ENCODE assay signal across 1 cellular context in the genomic region with DNA sequence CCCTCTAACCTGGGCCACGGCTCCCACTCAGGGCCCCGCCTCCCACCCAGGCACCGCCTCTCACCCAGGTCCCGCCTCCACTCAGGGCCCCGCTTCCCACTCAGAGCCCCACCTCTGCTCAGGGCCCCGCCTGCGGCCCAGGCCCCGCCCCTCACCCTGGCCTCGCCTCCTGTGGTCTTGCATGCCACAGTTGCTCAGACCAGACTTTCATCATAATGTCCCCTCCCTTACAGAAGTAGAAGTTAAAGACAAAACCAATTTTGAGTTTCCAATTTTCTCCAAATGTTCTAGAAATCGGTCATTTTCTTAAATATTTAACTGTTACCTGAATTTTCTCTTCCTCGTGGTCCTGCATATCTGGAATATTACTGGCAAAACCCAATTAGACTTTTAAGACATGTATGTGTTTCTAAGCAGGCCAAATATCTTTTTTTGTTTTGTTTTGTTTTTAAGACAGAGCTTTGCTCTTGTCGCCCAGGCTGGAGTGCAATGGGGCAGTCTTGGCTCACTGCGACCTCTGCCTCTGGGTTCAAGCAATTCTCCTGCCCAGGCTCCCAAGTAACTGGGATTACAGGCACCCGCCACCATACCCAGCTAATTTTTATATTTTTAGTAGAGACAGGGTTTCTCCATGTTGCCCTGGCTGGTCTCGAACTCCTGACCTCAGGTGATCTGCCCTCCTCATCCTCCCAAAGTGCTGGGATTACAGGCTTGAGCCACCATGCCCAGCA.
A peak's percentile ranks its signal among the peaks of the same experiment; 100 is the strongest.
TF ChIP-seq lines count a peak whose summit lies in the region.
"Not testable (repeated sequence)": the region's sequence is repeated elsewhere in the genome, so short reads cannot be mapped to it uniquely, and the experiment has no call there.

No MANE protein-coding gene starts in this region.

TF ChIP-seq in K562, 482 proteins besides CTCF, POLR2A, EP300 and RAD21 (continued from another document):
- TF ChIP-seq, protein P1, sequence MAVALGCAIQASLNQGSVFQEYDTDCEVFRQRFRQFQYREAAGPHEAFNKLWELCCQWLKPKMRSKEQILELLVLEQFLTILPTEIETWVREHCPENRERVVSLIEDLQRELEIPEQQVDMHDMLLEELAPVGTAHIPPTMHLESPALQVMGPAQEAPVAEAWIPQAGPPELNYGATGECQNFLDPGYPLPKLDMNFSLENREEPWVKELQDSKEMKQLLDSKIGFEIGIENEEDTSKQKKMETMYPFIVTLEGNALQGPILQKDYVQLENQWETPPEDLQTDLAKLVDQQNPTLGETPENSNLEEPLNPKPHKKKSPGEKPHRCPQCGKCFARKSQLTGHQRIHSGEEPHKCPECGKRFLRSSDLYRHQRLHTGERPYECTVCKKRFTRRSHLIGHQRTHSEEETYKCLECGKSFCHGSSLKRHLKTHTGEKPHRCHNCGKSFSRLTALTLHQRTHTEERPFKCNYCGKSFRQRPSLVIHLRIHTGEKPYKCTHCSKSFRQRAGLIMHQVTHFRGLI (CRISPR knock-in tag; IDR thresholded peaks at IDR 0.05): 0 out of 2 replicates have a peak, but pooled peaks have one; percentile 15
- TF ChIP-seq, protein P2, sequence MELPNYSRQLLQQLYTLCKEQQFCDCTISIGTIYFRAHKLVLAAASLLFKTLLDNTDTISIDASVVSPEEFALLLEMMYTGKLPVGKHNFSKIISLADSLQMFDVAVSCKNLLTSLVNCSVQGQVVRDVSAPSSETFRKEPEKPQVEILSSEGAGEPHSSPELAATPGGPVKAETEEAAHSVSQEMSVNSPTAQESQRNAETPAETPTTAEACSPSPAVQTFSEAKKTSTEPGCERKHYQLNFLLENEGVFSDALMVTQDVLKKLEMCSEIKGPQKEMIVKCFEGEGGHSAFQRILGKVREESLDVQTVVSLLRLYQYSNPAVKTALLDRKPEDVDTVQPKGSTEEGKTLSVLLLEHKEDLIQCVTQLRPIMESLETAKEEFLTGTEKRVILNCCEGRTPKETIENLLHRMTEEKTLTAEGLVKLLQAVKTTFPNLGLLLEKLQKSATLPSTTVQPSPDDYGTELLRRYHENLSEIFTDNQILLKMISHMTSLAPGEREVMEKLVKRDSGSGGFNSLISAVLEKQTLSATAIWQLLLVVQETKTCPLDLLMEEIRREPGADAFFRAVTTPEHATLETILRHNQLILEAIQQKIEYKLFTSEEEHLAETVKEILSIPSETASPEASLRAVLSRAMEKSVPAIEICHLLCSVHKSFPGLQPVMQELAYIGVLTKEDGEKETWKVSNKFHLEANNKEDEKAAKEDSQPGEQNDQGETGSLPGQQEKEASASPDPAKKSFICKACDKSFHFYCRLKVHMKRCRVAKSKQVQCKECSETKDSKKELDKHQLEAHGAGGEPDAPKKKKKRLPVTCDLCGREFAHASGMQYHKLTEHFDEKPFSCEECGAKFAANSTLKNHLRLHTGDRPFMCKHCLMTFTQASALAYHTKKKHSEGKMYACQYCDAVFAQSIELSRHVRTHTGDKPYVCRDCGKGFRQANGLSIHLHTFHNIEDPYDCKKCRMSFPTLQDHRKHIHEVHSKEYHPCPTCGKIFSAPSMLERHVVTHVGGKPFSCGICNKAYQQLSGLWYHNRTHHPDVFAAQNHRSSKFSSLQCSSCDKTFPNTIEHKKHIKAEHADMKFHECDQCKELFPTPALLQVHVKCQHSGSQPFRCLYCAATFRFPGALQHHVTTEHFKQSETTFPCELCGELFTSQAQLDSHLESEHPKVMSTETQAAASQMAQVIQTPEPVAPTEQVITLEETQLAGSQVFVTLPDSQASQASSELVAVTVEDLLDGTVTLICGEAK (IDR thresholded peaks at IDR 0.05): peak; percentile 63
- TF ChIP-seq, protein P2 (CRISPR knock-in tag; IDR thresholded peaks at IDR 0.05): not testable (repeated sequence)
- TF ChIP-seq ZNF239 (CRISPR knock-in tag; IDR thresholded peaks at IDR 0.05): 0 out of 2 replicates have a peak, but pooled peaks have one; percentile 21
- peak; percentile 43; the same call in 1 of the 2 replicates for TF ChIP-seq DPF2 (IDR thresholded peaks at IDR 0.05)
- peak; percentile 62 for TF ChIP-seq HMGN3 (IDR thresholded peaks at IDR 0.05; ENCODE audit: borderline replicate concordance, extremely low read depth, insufficient read length, low read depth, low read length)
- TF ChIP-seq CREM (IDR thresholded peaks at IDR 0.05; ENCODE audit: low read depth): peak; percentile 13; the same call in 1 of the 2 replicates
- 0 out of 2 replicates have a peak, but pooled peaks have one; percentile 28 for TF ChIP-seq NCOA6 (IDR thresholded peaks at IDR 0.05)
- TF ChIP-seq TEAD4 (IDR thresholded peaks at IDR 0.05; ENCODE audit: low read length): 0 out of 2 replicates have a peak, but pooled peaks have one; percentile 19
- TF ChIP-seq TEAD4 (CRISPR knock-in tag; IDR thresholded peaks at IDR 0.05; ENCODE audit: borderline replicate concordance): not testable (repeated sequence)
- peak; percentile 73 to 74 for TF ChIP-seq NRF1 (conservative IDR thresholded peaks at IDR 0.05 in 1 of 2, IDR thresholded peaks at IDR 0.05 in 1 of 2)
- TF ChIP-seq EP400 (IDR thresholded peaks at IDR 0.05): peak; percentile 50; the same call in 1 of the 2 replicates
- peak; percentile 69 for TF ChIP-seq EGR1 (conservative IDR thresholded peaks at IDR 0.05)
- peak; percentile 13; the same call in 1 of the 2 replicates for TF ChIP-seq ARID1B (IDR thresholded peaks at IDR 0.05)
- peak; percentile 75; the same call in 1 of the 2 replicates for TF ChIP-seq CEBPG (CRISPR knock-in tag; IDR thresholded peaks at IDR 0.05)
- peak; percentile 36 to 39 for TF ChIP-seq CEBPG (tag; conservative IDR thresholded peaks at IDR 0.05 in 1 of 2, IDR thresholded peaks at IDR 0.05 in 1 of 2)
- TF ChIP-seq RBFOX2 (IDR thresholded peaks at IDR 0.05; ENCODE audit: low read depth, low read length): peak; percentile 62
- 0 out of 2 replicates have a peak, but pooled peaks have one; percentile 9 for TF ChIP-seq MBD2 (IDR thresholded peaks at IDR 0.05; ENCODE audit: borderline replicate concordance, low read depth)
- 0 out of 2 replicates have a peak, but pooled peaks have one; percentile 43 for TF ChIP-seq SMAD3 (CRISPR knock-in tag; conservative IDR thresholded peaks at IDR 0.05)
- TF ChIP-seq POLR2G (IDR thresholded peaks at IDR 0.05; ENCODE audit: low read depth, low read length): peak; percentile 53; the same call in 1 of the 2 replicates
- peak in 1 of 2 experiments; percentile 75; a peak in 2 of 4 replicates for TF ChIP-seq MAZ (CRISPR knock-in tag; conservative IDR thresholded peaks at IDR 0.05 in 1 of 2, IDR thresholded peaks at IDR 0.05 in 1 of 2)
- TF ChIP-seq L3MBTL2 (IDR thresholded peaks at IDR 0.05): peak; percentile 45; the same call in 1 of the 2 replicates
- TF ChIP-seq JUND (IDR thresholded peaks at IDR 0.05; ENCODE audit: borderline replicate concordance, low read depth, low read length): 0 out of 2 replicates have a peak, but pooled peaks have one; percentile 9
- TF ChIP-seq JUND (tag; IDR thresholded peaks at IDR 0.05; ENCODE audit: borderline replicate concordance, low read depth, low read length): peak; percentile 14; the same call in 1 of the 3 replicates
